ENCODE assay signal across 8 cellular contexts in the genomic region with DNA sequence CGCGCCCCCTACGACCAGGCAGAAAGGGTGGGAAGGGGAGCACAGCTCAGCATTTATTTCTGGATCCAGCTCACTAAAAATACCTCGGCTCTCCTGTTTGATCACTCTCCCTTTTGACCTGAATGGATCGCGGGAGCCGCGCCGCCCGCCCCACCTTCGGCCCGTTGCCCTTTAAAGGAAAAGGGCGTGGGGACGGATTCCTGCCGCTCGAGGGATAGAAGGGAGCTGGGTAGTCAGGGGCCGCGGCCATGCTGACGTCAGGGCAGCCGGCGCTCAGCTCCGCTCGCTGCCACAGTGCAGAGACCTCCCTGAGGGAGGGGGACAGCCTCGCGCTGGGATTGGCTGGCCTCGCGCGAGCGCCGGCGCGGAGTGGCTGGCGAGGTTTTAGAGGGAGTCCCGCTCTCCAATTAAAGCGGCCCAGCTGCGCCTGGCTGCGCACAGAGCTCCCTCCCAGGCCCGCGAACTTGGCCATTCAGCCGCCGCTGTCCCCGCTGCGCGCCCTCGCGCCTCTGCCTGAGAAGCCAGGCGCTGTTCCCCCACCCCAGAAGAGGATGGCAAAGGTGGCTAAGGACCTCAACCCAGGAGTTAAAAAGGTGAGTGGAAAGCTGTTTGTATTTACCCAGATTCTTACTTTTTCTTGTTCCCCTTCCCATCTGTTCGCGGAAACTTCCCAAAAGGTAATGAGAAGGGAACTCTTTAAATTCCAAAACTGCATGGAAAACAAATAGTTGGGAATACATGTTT. TPM values are rescaled to one million over a fixed set of nuclear protein-coding genes. Genes with fewer than 3 reads are reported as not detected.
DNase-seq lines count a peak whose midpoint lies in the region; ATAC-seq, FAIRE-seq and TF ChIP-seq lines count a peak whose summit lies in the region.

A gene with protein sequence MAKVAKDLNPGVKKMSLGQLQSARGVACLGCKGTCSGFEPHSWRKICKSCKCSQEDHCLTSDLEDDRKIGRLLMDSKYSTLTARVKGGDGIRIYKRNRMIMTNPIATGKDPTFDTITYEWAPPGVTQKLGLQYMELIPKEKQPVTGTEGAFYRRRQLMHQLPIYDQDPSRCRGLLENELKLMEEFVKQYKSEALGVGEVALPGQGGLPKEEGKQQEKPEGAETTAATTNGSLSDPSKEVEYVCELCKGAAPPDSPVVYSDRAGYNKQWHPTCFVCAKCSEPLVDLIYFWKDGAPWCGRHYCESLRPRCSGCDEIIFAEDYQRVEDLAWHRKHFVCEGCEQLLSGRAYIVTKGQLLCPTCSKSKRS (plus strand): TSS at position 436 of the 744 bp plus-strand sequence. CDS start 116 bp downstream, at position 552.

- H3K4me1 Mint-ChIP-seq in activated CD8-positive, alpha-beta memory T cell treated with anti-CD3 and anti-CD28 coated beads, Interleukin-2, amount 10 ng/mL, durations not matched to agents 7 days and 5 days: peaks cover 5% of the 10 kb centered on the region
- peaks cover 10% of the 10 kb centered on the region in 2 donors for H3K4me1 Mint-ChIP-seq in effector memory CD8-positive, alpha-beta T cell (ENCODE audit: low read depth in 2 of 2)

- peaks cover 21% of the 10 kb centered on the region for H3K27me3 Mint-ChIP-seq in activated CD8-positive, alpha-beta memory T cell treated with anti-CD3 and anti-CD28 coated beads, Interleukin-2, amount 10 ng/mL, durations not matched to agents 7 days and 5 days
- no peaks in the 10 kb centered on the region for H3K27me3 Mint-ChIP-seq in effector memory CD8-positive, alpha-beta T cell

- peak within 1 kb of the TSS; percentile 50 for H3K4me3 ChIP-seq in BE2C (ENCODE audit: low read depth, low read length)

- no peak for TF ChIP-seq CTCF in BE2C (IDR thresholded peaks at IDR 0.05; ENCODE audit: low read depth, low read length)

- H3K4me3 Mint-ChIP-seq in activated CD8-positive, alpha-beta memory T cell treated with anti-CD3 and anti-CD28 coated beads, Interleukin-2, amount 10 ng/mL, durations not matched to agents 7 days and 5 days: peak within 1 kb of the TSS; percentile 67
- H3K4me3 Mint-ChIP-seq in effector memory CD8-positive, alpha-beta T cell: peak within 1 kb of the TSS; percentile 85 to 89

- H3K36me3 Mint-ChIP-seq in activated CD8-positive, alpha-beta memory T cell treated with anti-CD3 and anti-CD28 coated beads, Interleukin-2, amount 10 ng/mL, durations not matched to agents 7 days and 5 days: no peaks in the 10 kb centered on the region
- peaks cover 4% of the 10 kb centered on the region for H3K36me3 Mint-ChIP-seq in effector memory CD8-positive, alpha-beta T cell (ENCODE audit: insufficient read depth)

- DNase-seq in BE2C (peak; percentile 90), GM19239 (ENCODE audit: insufficient read length, low spot score) (peak; percentile 75), NCI-H774 (lab: John Stamatoyannopoulos, UW) (peak; percentile 94), lung microvascular endothelial cell (ENCODE audit: low read depth in 2 of 2) (peak; percentile 98)
- peak; percentile 86 for DNase-seq in activated CD8-positive, alpha-beta memory T cell treated with anti-CD3 and anti-CD28 coated beads, Interleukin-2, amount 10 ng/mL, durations not matched to agents 7 days and 5 days
- peak; percentile 61 to 69 (median 67) for DNase-seq in effector memory CD8-positive, alpha-beta T cell
- peak; percentile 57 to 65 (median 60) for DNase-seq in stimulated activated CD4-positive, alpha-beta T cell treated with anti-CD3 and anti-CD28 coated beads, TNF-alpha, amount 100 ng/mL, for 4 hours (ENCODE audit: low read depth in 3 of 3)

- H3K27me3 ChIP-seq in BE2C: no peaks in the 10 kb centered on the region

- CTCF ChIA-PET in activated CD8-positive, alpha-beta memory T cell treated with anti-CD3 and anti-CD28 coated beads, Interleukin-2, amount 10 ng/mL, durations not matched to agents 7 days and 5 days (lab: Charles Lee): interaction anchor here (0.8 to 1.4 kb wide), 3 partner anchors 9 to 32 kb away, joined by 3 to 4 read pairs (median 3); no protein-coding TSS in a partner anchor

- no peaks in the 10 kb centered on the region for H3K4me1 ChIP-seq in BE2C

- no peaks in the 10 kb centered on the region for H3K9me3 Mint-ChIP-seq in activated CD8-positive, alpha-beta memory T cell treated with anti-CD3 and anti-CD28 coated beads, Interleukin-2, amount 10 ng/mL, durations not matched to agents 7 days and 5 days (ENCODE audit: low read depth)
- no peaks in the 10 kb centered on the region for H3K9me3 Mint-ChIP-seq in effector memory CD8-positive, alpha-beta T cell

- H3K36me3 ChIP-seq in BE2C: no peaks in the 10 kb centered on the region

- FAIRE-seq in GM19239 (lab: Jason Lieb, UNC): peak; percentile 62

- ATAC-seq in HG03439 (IDR thresholded peaks at IDR 0.05; ENCODE audit: unreplicated experiment): peak; percentile 96
- peak; percentile 99 for ATAC-seq in activated CD8-positive, alpha-beta memory T cell treated with anti-CD3 and anti-CD28 coated beads, Interleukin-2, amount 10 ng/mL, durations not matched to agents 7 days and 5 days
- ATAC-seq in effector memory CD8-positive, alpha-beta T cell (replicated peaks): peak; percentile 98

- peak within 1 kb of the TSS; percentile 55 for H3K27ac Mint-ChIP-seq in activated CD8-positive, alpha-beta memory T cell treated with anti-CD3 and anti-CD28 coated beads, Interleukin-2, amount 10 ng/mL, durations not matched to agents 7 days and 5 days
- peak within 1 kb of the TSS; percentile 67 to 88 for H3K27ac Mint-ChIP-seq in effector memory CD8-positive, alpha-beta T cell

- no peaks in the 10 kb centered on the region for H3K9me3 ChIP-seq in BE2C

RNA-seq across cellular contexts. Expression of the gene that starts here (rescaled TPM):
- 8.1 TPM for polyA plus RNA-seq in BE2C (2012; ENCODE audit: insufficient read depth, insufficient read length, low read depth)
- 10 to 100 TPM in 1 of 2 experiments, 1 to 10 TPM in 1; 2.3 to 10.0 TPM for total RNA-seq in activated CD8-positive, alpha-beta memory T cell treated with anti-CD3 and anti-CD28 coated beads, Interleukin-2, amount 10 ng/mL, durations not matched to agents 7 days and 5 days
- total RNA-seq in lung microvascular endothelial cell: 10.7 and 19.8 TPM in 2 replicates

Comparison
In these comparisons a context has a peak if more than half of its experiments do, and no peak if none do; other contexts are left out.
1. Peak in every context shown above with its lines: DNase-seq, ATAC-seq and H3K4me3 ChIP-seq.